ENCODE assay signal across 9 cellular contexts in the genomic region with DNA sequence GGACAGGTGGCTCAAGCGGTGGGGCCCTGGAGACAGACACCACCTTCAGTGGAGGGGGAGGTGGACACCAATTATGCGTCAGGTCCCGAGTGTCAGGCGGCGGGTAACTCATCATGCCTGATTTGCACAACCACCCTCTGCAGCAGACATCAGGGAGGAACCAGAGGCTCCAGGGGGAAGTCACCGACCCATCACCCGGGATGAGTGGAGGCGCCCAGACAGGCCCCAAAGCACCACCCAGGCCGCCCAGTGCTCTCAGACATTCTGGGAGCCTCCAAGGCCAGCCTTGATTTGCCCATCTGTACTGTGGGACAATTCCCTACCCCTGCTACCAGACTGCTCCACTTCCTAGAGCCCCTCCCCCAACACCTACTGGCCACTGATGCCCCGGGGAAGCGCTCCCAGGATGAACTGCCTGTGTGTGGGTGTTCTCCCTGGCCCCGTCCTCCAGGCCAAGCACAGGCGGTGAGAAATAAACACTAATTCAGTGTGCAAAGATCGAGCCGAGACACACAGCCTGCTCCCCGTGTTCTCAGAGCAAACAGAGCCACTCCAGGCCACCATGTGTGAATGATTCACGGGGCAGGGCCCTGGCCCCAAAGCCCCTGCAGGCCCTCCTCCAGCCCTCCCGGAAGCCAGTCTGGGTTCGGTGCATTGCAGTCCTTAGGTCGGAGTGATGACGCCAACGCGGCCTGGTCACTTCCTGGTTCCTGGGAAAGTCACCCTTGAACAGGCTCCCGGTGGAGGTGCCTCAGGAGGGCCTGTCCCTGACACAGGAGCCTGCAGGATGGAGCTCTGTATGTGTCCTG.
A peak's percentile ranks its signal among the peaks of the same experiment; 100 is the strongest.
DNase-seq lines count a peak whose midpoint lies in the region; ATAC-seq and TF ChIP-seq lines count a peak whose summit lies in the region.
"Had no signal": no experiment of that assay in that cellular context is flagged by ENCODE, and none has a peak within 500 bp of the region (broad histone marks: within the 10 kb centered on the region; RNA-seq: fewer than 3 reads in every experiment).

No MANE protein-coding gene starts in this region.

- H3K4me1 Mint-ChIP-seq in WTC11 = peaks cover 12% of the 10 kb centered on the region
- peaks cover 21% of the 10 kb centered on the region for H3K4me1 Mint-ChIP-seq in neural progenitor cell

- H3F3A ChIP-seq in neural progenitor cell (ENCODE audit: low read depth) = peaks cover 4% of the 10 kb centered on the region

- H3K4me1 ChIP-seq in ACC112 (ENCODE audit: control insufficient read depth, insufficient read depth, low read length, unreplicated experiment) (peaks cover 21% of the 10 kb centered on the region), gastroesophageal sphincter (peaks cover 2 to 86% (median 43%) of the 10 kb centered on the region in 3 donors), neural progenitor cell (peaks cover 16% of the 10 kb centered on the region)

- H3K27ac ChIP-seq in ACC112 (ENCODE audit: low read depth, low read length) = peak overlapping the region; percentile 74
- peak overlapping the region; percentile 22 to 86 (median 82) for H3K27ac ChIP-seq in gastroesophageal sphincter
- no peak overlapping the region for H3K27ac ChIP-seq in neural progenitor cell

- H3K27me3 Mint-ChIP-seq in WTC11 (ENCODE audit: low read depth) (no peaks in the 10 kb centered on the region), neural progenitor cell (ENCODE audit: insufficient read depth, low read depth) (peaks cover 3% of the 10 kb centered on the region)

- H3K9me3 ChIP-seq in gastroesophageal sphincter (no peaks in the 10 kb centered on the region), neural progenitor cell (ENCODE audit: low read depth) (no peaks in the 10 kb centered on the region)

- POLR2A ChIA-PET in WTC11 (lab: Charles Lee) = no interaction called here

- H3K4me3 ChIP-seq in ACC112 (ENCODE audit: low read depth, low read length) (peak overlapping the region; percentile 42), gastroesophageal sphincter (no peak overlapping the region), neural progenitor cell (no peak overlapping the region)

- no peak overlapping the region for H3K9ac ChIP-seq in neural progenitor cell

- H2AFZ ChIP-seq in ACC112 (ENCODE audit: low read length, unreplicated experiment) = no peak overlapping the region
- no peak overlapping the region for H2AFZ ChIP-seq in neural progenitor cell (replicated peaks)

- CTCF ChIA-PET in WTC11 (lab: Charles Lee) = interaction anchor here (2.7 kb wide), 1 partner anchor 7 kb away, joined by 10 read pairs; no protein-coding TSS in a partner anchor

- H3K36me3 ChIP-seq in ACC112 (ENCODE audit: insufficient read depth, low read length) = no peaks in the 10 kb centered on the region
- H3K36me3 ChIP-seq in gastroesophageal sphincter = peaks cover 0 to 4% of the 10 kb centered on the region in 2 donors
- no peaks in the 10 kb centered on the region for H3K36me3 ChIP-seq in neural progenitor cell

- H3K36me3 Mint-ChIP-seq in WTC11 (no peaks in the 10 kb centered on the region), neural progenitor cell (peaks cover 4% of the 10 kb centered on the region)

- H3K27ac Mint-ChIP-seq in WTC11 = peak overlapping the region; percentile 84
- H3K27ac Mint-ChIP-seq in neural progenitor cell = peak overlapping the region; percentile 81

- no peak for TF ChIP-seq POLR2A in gastroesophageal sphincter (IDR thresholded peaks at IDR 0.05)

- TF ChIP-seq EP300 in gastroesophageal sphincter (IDR thresholded peaks at IDR 0.05) = no peak

- ATAC-seq in WTC11 = no peak
- peak; percentile 60 for ATAC-seq in gastroesophageal sphincter
- no peak for ATAC-seq in HG03460 (IDR thresholded peaks at IDR 0.05; ENCODE audit: unreplicated experiment)
- ATAC-seq in GM18520 (IDR thresholded peaks at IDR 0.05; ENCODE audit: unreplicated experiment) = no peak
- no peak for ATAC-seq in GM19035 (IDR thresholded peaks at IDR 0.05; ENCODE audit: unreplicated experiment)

- H3K4me3 Mint-ChIP-seq in WTC11 (no peak overlapping the region), neural progenitor cell (no peak overlapping the region)

- H3K79me2 ChIP-seq in ACC112 (ENCODE audit: control insufficient read depth, insufficient read depth, low read length, unreplicated experiment) = peaks cover 11% of the 10 kb centered on the region
- H3K79me2 ChIP-seq in neural progenitor cell (ENCODE audit: low read depth) = peaks cover 9% of the 10 kb centered on the region

- TF ChIP-seq CTCF in WTC11 (IDR thresholded peaks at IDR 0.05) (no peak), gastroesophageal sphincter (IDR thresholded peaks at IDR 0.05) (no peak), neural progenitor cell (IDR thresholded peaks at IDR 0.05) (no peak)

- no peak overlapping the region for H3K4me2 ChIP-seq in neural progenitor cell

- H3K9me3 Mint-ChIP-seq in WTC11 = no peaks in the 10 kb centered on the region
- no peaks in the 10 kb centered on the region for H3K9me3 Mint-ChIP-seq in neural progenitor cell

- H4K20me1 ChIP-seq in neural progenitor cell (ENCODE audit: low read depth) = peaks cover 70% of the 10 kb centered on the region

- no peaks in the 10 kb centered on the region for H3K27me3 ChIP-seq in ACC112 (ENCODE audit: insufficient read depth, low read length)
- no peaks in the 10 kb centered on the region for H3K27me3 ChIP-seq in gastroesophageal sphincter
- no peaks in the 10 kb centered on the region for H3K27me3 ChIP-seq in neural progenitor cell

- DNase-seq in WTC11 (ENCODE audit: low spot score) (no peak), neural progenitor cell (ENCODE audit: low spot score) (no peak), HUDEP-2 (lab: John Stamatoyannopoulos, UW; ENCODE audit: unreplicated experiment in 76 of 76) (no peak)
- DNase-seq: ACHN had no signal

- WGBS in gastroesophageal sphincter (ENCODE audit: low coverage in 1 of 2), 2 donors = 0% methylated on average over 1 of the region's 24 CpGs; no CpG with 5 or more reads in 1 of the 2 donors

TF ChIP-seq in WTC11, 78 proteins besides CTCF, POLR2A, EP300 and RAD21:
- TF ChIP-seq, protein P1, sequence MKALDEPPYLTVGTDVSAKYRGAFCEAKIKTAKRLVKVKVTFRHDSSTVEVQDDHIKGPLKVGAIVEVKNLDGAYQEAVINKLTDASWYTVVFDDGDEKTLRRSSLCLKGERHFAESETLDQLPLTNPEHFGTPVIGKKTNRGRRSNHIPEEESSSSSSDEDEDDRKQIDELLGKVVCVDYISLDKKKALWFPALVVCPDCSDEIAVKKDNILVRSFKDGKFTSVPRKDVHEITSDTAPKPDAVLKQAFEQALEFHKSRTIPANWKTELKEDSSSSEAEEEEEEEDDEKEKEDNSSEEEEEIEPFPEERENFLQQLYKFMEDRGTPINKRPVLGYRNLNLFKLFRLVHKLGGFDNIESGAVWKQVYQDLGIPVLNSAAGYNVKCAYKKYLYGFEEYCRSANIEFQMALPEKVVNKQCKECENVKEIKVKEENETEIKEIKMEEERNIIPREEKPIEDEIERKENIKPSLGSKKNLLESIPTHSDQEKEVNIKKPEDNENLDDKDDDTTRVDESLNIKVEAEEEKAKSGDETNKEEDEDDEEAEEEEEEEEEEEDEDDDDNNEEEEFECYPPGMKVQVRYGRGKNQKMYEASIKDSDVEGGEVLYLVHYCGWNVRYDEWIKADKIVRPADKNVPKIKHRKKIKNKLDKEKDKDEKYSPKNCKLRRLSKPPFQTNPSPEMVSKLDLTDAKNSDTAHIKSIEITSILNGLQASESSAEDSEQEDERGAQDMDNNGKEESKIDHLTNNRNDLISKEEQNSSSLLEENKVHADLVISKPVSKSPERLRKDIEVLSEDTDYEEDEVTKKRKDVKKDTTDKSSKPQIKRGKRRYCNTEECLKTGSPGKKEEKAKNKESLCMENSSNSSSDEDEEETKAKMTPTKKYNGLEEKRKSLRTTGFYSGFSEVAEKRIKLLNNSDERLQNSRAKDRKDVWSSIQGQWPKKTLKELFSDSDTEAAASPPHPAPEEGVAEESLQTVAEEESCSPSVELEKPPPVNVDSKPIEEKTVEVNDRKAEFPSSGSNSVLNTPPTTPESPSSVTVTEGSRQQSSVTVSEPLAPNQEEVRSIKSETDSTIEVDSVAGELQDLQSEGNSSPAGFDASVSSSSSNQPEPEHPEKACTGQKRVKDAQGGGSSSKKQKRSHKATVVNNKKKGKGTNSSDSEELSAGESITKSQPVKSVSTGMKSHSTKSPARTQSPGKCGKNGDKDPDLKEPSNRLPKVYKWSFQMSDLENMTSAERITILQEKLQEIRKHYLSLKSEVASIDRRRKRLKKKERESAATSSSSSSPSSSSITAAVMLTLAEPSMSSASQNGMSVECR (CRISPR knock-in tag; IDR thresholded peaks at IDR 0.05; ENCODE audit: borderline replicate concordance) = no peak
- peak; percentile 79 for TF ChIP-seq GABPB1 (CRISPR knock-in tag; IDR thresholded peaks at IDR 0.05)
